9 cellular contexts compared by ENCODE assay signal in genomic region chr11:116513894-116514293, GRCh38.
DNase-seq lines count a peak whose midpoint lies in the region; ATAC-seq, FAIRE-seq and TF ChIP-seq lines count a peak whose summit lies in the region.
"Had no signal": no experiment of that assay in that cellular context is flagged by ENCODE, and none has a peak within 500 bp of the region (broad histone marks: within the 10 kb centered on the region; RNA-seq: fewer than 3 reads in every experiment).

No MANE protein-coding gene starts in this region.

- no peak for ATAC-seq in HG02938 (IDR thresholded peaks at IDR 0.05; ENCODE audit: unreplicated experiment)

- DNase-seq in AML-193 (lab: John Stamatoyannopoulos, UW) (peak; percentile 34 to 37), RPMI8226 (peak; percentile 63), iPS DF 19.7 (ENCODE audit: low read depth, low spot score) (peak; percentile 30), NCI-H1930 (lab: John Stamatoyannopoulos, UW) (no peak), urothelium cell line (ENCODE audit: low spot score) (no peak)
- DNase-seq in stimulated activated naive CD4-positive, alpha-beta T cell (lab: John Stamatoyannopoulos, UW) = no peak
- DNase-seq: amygdala had no signal

- peak; percentile 46 for TF ChIP-seq CTCF in GM12873 (IDR thresholded peaks at IDR 0.05; ENCODE audit: insufficient read depth, low read depth, low read length, missing control alignments)

- FAIRE-seq in urothelium cell line (lab: Jason Lieb, UNC) = no peak

Comparison
In these comparisons a context has a peak if more than half of its experiments do, and no peak if none do; other contexts are left out.
1. DNase-seq: peak in AML-193 (2 of 2), RPMI8226 (single experiment) and iPS DF 19.7 (single experiment); none in NCI-H1930 (0 of 2), stimulated activated naive CD4-positive, alpha-beta T cell (0 of 6) and urothelium cell line (single experiment).